ENCODE assay signal across 1 cellular context in genomic region chr5:145697251-145698016, GRCh38.
TF ChIP-seq lines count a peak whose summit lies in the region.

No MANE protein-coding gene starts in this region.

TF ChIP-seq in GM23338, 12 proteins besides CTCF, POLR2A, EP300 and RAD21 (continued from another document):
- no peak for TF ChIP-seq ZNF462 (CRISPR knock-in tag; IDR thresholded peaks at IDR 0.05)
- TF ChIP-seq EZH2phosphoT487 (IDR thresholded peaks at IDR 0.05; ENCODE audit: unreplicated experiment): no peak
- no peak for TF ChIP-seq CREB1 (CRISPR knock-in tag; IDR thresholded peaks at IDR 0.05; ENCODE audit: low read depth)
- TF ChIP-seq JUNB (IDR thresholded peaks at IDR 0.05; ENCODE audit: unreplicated experiment): no peak
- TF ChIP-seq ZNF114 (CRISPR knock-in tag; IDR thresholded peaks at IDR 0.05): no peak
- no peak for TF ChIP-seq ZNF331 (CRISPR knock-in tag; IDR thresholded peaks at IDR 0.05; ENCODE audit: low read depth)
